23 cellular contexts compared by ENCODE assay signal in genomic region chr12:13247596-13247995, GRCh38.
"Had no signal": no experiment of that assay in that cellular context is flagged by ENCODE, and none has a peak within 500 bp of the region (broad histone marks: within the 10 kb centered on the region; RNA-seq: fewer than 3 reads in every experiment).

No MANE protein-coding gene starts in this region.

- H3K36me3 ChIP-seq: left ventricle myocardium inferior, pancreas, prostate gland, tibial nerve, uterus had no signal

- FAIRE-seq: pancreas had no signal

- H3K4me1 ChIP-seq: left ventricle myocardium inferior, pancreas, prostate gland, tibial nerve, uterus had no signal

- H3K4me3 ChIP-seq: left ventricle myocardium inferior, lung, pancreas, prostate gland, skin epidermis, tibial nerve, uterus had no signal

- H3K9me3 ChIP-seq: left ventricle myocardium inferior, pancreas, prostate gland, tibial nerve, uterus had no signal

- ATAC-seq: naive thymus-derived CD8-positive, alpha-beta T cell; pancreas; right cardiac atrium; sciatic nerve; stimulated activated effector memory CD8-positive, alpha-beta T cell treated with anti-CD3 and anti-CD28 coated beads, Interleukin-12 subunit alpha, Interleukin-12 subunit beta, amount 100 ng/mL, for 72 hours; stimulated activated naive CD8-positive, alpha-beta T cell treated with anti-CD3 and anti-CD28 coated beads, Interleukin-15, amount 100 ng/mL, for 72 hours had no signal

- DNase-seq: hippocampal formation; left ventricle myocardium inferior; mesenchymal stem cell; naive thymus-derived CD8-positive, alpha-beta T cell; nucleus accumbens; pancreas; posterior cingulate gyrus; retina; right cardiac atrium; stimulated activated CD4-positive, alpha-beta T cell treated with anti-CD3 and anti-CD28 coated beads, Interleukin-12 subunit alpha, Interleukin-12 subunit beta, amount 100 ng/mL, for 4 hours; stimulated activated CD4-positive, alpha-beta T cell treated with anti-CD3 and anti-CD28 coated beads, Interleukin-15, amount 100 ng/mL, for 24 hours; stimulated activated CD4-positive, alpha-beta T cell treated with anti-CD3 and anti-CD28 coated beads, Interleukin-2, amount 100 ng/mL, for 24 hours; stimulated activated CD4-positive, alpha-beta T cell treated with anti-CD3 and anti-CD28 coated beads, Interleukin-4, amount 100 ng/mL, for 1 hour; stimulated activated naive CD4-positive, alpha-beta T cell; stimulated activated naive CD8-positive, alpha-beta T cell treated with anti-CD3 and anti-CD28 coated beads, Interleukin-15, amount 100 ng/mL, for 72 hours; substantia nigra; uterus had no signal

- H3K27ac ChIP-seq: left ventricle myocardium inferior, pancreas, prostate gland, skin epidermis, tibial nerve, uterus had no signal

- H3K27me3 ChIP-seq: pancreas, tibial nerve, uterus had no signal
